Comparison of ENCODE assay signal across 10 cellular contexts in the genomic region with DNA sequence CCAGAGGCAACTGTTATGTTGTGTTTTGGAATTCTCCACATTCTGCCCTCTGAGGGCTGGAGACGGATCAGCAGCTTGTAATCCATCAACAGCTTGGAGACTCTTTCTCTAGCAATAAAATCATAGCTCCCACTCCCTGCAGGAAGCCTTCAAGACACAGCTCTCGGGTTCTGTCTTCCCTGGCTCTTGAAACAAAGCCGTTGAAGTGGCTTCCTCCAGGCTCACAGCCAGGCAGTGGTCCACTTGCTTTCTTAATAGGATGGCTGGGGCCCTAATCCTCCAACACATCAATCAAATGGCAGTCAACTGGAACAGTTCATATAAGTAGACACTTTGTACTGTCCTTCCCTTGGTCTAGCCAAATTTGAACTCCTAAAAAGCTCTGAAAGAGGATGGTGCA.
DNase-seq lines count a peak whose midpoint lies in the region; ATAC-seq lines count a peak whose summit lies in the region.
"Had no signal": no experiment of that assay in that cellular context is flagged by ENCODE, and none has a peak within 500 bp of the region (broad histone marks: within the 10 kb centered on the region; RNA-seq: fewer than 3 reads in every experiment).

No MANE protein-coding gene starts in this region.

- H3K27ac Mint-ChIP-seq in memory B cell: peak overlapping the region; percentile 53

- H3K9me3 Mint-ChIP-seq in memory B cell: no peaks in the 10 kb centered on the region

- peaks cover 4% of the 10 kb centered on the region for H3K27me3 Mint-ChIP-seq in memory B cell

- peak overlapping the region; percentile 78 for H3K4me3 Mint-ChIP-seq in memory B cell

- ATAC-seq in GM21360 (IDR thresholded peaks at IDR 0.05; ENCODE audit: unreplicated experiment) (peak; percentile 32), memory B cell (ENCODE audit: low read depth) (no peak), GM18907 (IDR thresholded peaks at IDR 0.05; ENCODE audit: unreplicated experiment) (no peak)

- H3K36me3 Mint-ChIP-seq in memory B cell: no peaks in the 10 kb centered on the region

- peaks cover 24% of the 10 kb centered on the region for H3K4me1 Mint-ChIP-seq in memory B cell

- DNase-seq in Daoy (ENCODE audit: low read depth) (peak; percentile 6), NCI-H2227 (lab: John Stamatoyannopoulos, UW; ENCODE audit: unreplicated experiment) (peak; percentile 59), memory B cell (ENCODE audit: low spot score in 2 of 2) (no peak), DMS153 treated with DMSO at 0.1 percent for 48 hours (lab: John Stamatoyannopoulos, UW; ENCODE audit: unreplicated experiment) (no peak), NCI-H2029 (lab: John Stamatoyannopoulos, UW) (no peak), NCI-H510A treated with DMSO at 0.1 percent for 48 hours (lab: John Stamatoyannopoulos, UW) (no peak)
- DNase-seq: dorsolateral prefrontal cortex, NCI-H526 treated with DMSO at 0.1 percent for 48 hours had no signal

Comparison
In these comparisons a context has a peak if more than half of its experiments do, and no peak if none do; other contexts are left out.
1. DNase-seq: peak in Daoy (single experiment) and NCI-H2227 (single experiment); none in memory B cell (0 of 2), DMS153 treated with DMSO at 0.1 percent for 48 hours (single experiment), NCI-H2029 (single experiment) and NCI-H510A treated with DMSO at 0.1 percent for 48 hours (single experiment).